ENCODE assay signal across 8 cellular contexts in genomic region chr20:44552950-44553908, GRCh38. TPM values are rescaled to one million over a fixed set of nuclear protein-coding genes. Genes with fewer than 3 reads are reported as not detected.
DNase-seq lines count a peak whose midpoint lies in the region; ATAC-seq and TF ChIP-seq lines count a peak whose summit lies in the region.

No MANE protein-coding gene starts in this region.

- H3K27ac ChIP-seq in naive thymus-derived CD4-positive, alpha-beta T cell (ENCODE audit: low read depth, low read length), result no peak overlapping the region
- no peak overlapping the region for H3K27ac ChIP-seq in Karpas-422 (ENCODE audit: low read length)

- H3K27me3 ChIP-seq in naive thymus-derived CD4-positive, alpha-beta T cell (ENCODE audit: control insufficient read depth in 2 of 2, insufficient read depth in 2 of 2, low read length in 2 of 2), result peaks cover 0 to under 1% of the 10 kb centered on the region in 2 donors
- no peaks in the 10 kb centered on the region for H3K27me3 ChIP-seq in Karpas-422 (ENCODE audit: low read length)

- H3K9me2 ChIP-seq in Karpas-422 (replicated peaks; ENCODE audit: insufficient read depth, low read length), result no peaks in the 10 kb centered on the region

- H3K4me1 Mint-ChIP-seq in naive thymus-derived CD4-positive, alpha-beta T cell, result peaks cover 0 to 20% (median 7%) of the 10 kb centered on the region in 7 donors

- H3K4me3 ChIP-seq in cardiac fibroblast (replicated peaks in 1 of 2; ENCODE audit: low read depth in 2 of 2, low read length in 2 of 2), result no peak overlapping the region
- no peak overlapping the region for H3K4me3 ChIP-seq in naive thymus-derived CD4-positive, alpha-beta T cell (ENCODE audit: low read length)
- no peak overlapping the region for H3K4me3 ChIP-seq in Karpas-422 (ENCODE audit: low read length)

- POLR2A ChIA-PET in naive thymus-derived CD4-positive, alpha-beta T cell (lab: Charles Lee), result no interaction called here

- no peaks in the 10 kb centered on the region for H3K79me2 ChIP-seq in Karpas-422 (ENCODE audit: low read length)

- CTCF ChIA-PET in naive thymus-derived CD4-positive, alpha-beta T cell (lab: Charles Lee), result interaction anchor here (0.6 kb wide), 1 partner anchor 45 kb away, joined by 3 read pairs; no protein-coding TSS in a partner anchor

- no peaks in the 10 kb centered on the region for H3K9me3 Mint-ChIP-seq in naive thymus-derived CD4-positive, alpha-beta T cell

- no peaks in the 10 kb centered on the region for H3K9me3 ChIP-seq in naive thymus-derived CD4-positive, alpha-beta T cell (ENCODE audit: control insufficient read depth in 2 of 3, low read length in 3 of 3)
- H3K9me3 ChIP-seq in Karpas-422 (ENCODE audit: low read length), result no peaks in the 10 kb centered on the region

- H3K27ac Mint-ChIP-seq in naive thymus-derived CD4-positive, alpha-beta T cell, result peak overlapping the region in 5 of 9 donors; percentile 4 to 95 (median 40)

- H4K20me1 ChIP-seq in Karpas-422 (ENCODE audit: insufficient read depth, low read depth, low read length), result no peaks in the 10 kb centered on the region

- TF ChIP-seq CTCF in cardiac fibroblast (IDR thresholded peaks at IDR 0.05; ENCODE audit: low read depth, low read length), result no peak

- H3K4me2 ChIP-seq in Karpas-422 (ENCODE audit: low read depth, low read length, poor library complexity, severe bottlenecking), result no peak overlapping the region

- no peaks in the 10 kb centered on the region for H3K4me1 ChIP-seq in naive thymus-derived CD4-positive, alpha-beta T cell (ENCODE audit: control insufficient read depth in 2 of 2, insufficient read depth in 2 of 2, low read length in 2 of 2)
- no peaks in the 10 kb centered on the region for H3K4me1 ChIP-seq in Karpas-422 (ENCODE audit: low read length)

- no peak for ATAC-seq in naive thymus-derived CD4-positive, alpha-beta T cell
- ATAC-seq in GM18520 (IDR thresholded peaks at IDR 0.05; ENCODE audit: unreplicated experiment), result no peak

- DNase-seq in DMS 273 (lab: John Stamatoyannopoulos, UW; ENCODE audit: unreplicated experiment), result peak; percentile 36
- DNase-seq in NCI-H2029 treated with DMSO at 0.1 percent for 48 hours (lab: John Stamatoyannopoulos, UW), result peak; percentile 75
- DNase-seq in cardiac fibroblast (ENCODE audit: low read depth in 2 of 2), result peak; percentile 76 to 84
- no peak for DNase-seq in naive thymus-derived CD4-positive, alpha-beta T cell
- DNase-seq in NOMO-1 (lab: John Stamatoyannopoulos, UW; ENCODE audit: unreplicated experiment in 2 of 2), result no peak
- DNase-seq in Karpas-422, result no peak
- no peak for DNase-seq in stimulated activated CD4-positive, alpha-beta T cell treated with anti-CD3 and anti-CD28 coated beads, Interleukin-15, amount 100 ng/mL, for 24 hours

- H3K36me3 ChIP-seq in naive thymus-derived CD4-positive, alpha-beta T cell (ENCODE audit: control insufficient read depth in 2 of 3, insufficient read depth in 3 of 3, low read length in 3 of 3), result no peaks in the 10 kb centered on the region
- H3K36me3 ChIP-seq in Karpas-422 (ENCODE audit: insufficient read depth, low read length), result no peaks in the 10 kb centered on the region

- peak overlapping the region in 2 of 10 donors; percentile 7 to 16 for H3K4me3 Mint-ChIP-seq in naive thymus-derived CD4-positive, alpha-beta T cell

- peaks cover 0 to 1% (median 0%) of the 10 kb centered on the region in 5 donors for H3K27me3 Mint-ChIP-seq in naive thymus-derived CD4-positive, alpha-beta T cell

- no peak overlapping the region for H2AFZ ChIP-seq in Karpas-422 (ENCODE audit: low read length)

- no peak overlapping the region for H3K9ac ChIP-seq in Karpas-422 (ENCODE audit: low read length)

- no peaks in the 10 kb centered on the region for H3K36me3 Mint-ChIP-seq in naive thymus-derived CD4-positive, alpha-beta T cell

- intact Hi-C loops in naive thymus-derived CD4-positive, alpha-beta T cell (cut with micrococcal nuclease), result no loop called here

RNA-seq across cellular contexts. Expression of gene PKIG, which starts 29.1 kb away (rescaled TPM):
- 1 to 10 TPM; 1.9 to 6.0 (median 2.9) TPM for total RNA-seq in naive thymus-derived CD4-positive, alpha-beta T cell
- 1 to 10 TPM; 2.9 to 3.6 TPM for polyA plus RNA-seq in naive thymus-derived CD4-positive, alpha-beta T cell
- 261 and 285 TPM in 2 replicates for total RNA-seq in Karpas-422 (2014; rRNA removed; shearing (Covaris generic); ENCODE audit: low replicate concordance)

RNA-seq across cellular contexts. Expression of gene SERINC3, which starts 31.4 kb away (rescaled TPM):
- 10 to 100 TPM; 59.7 to 85.3 (median 78.9) TPM for total RNA-seq in naive thymus-derived CD4-positive, alpha-beta T cell
- 100 to 1,000 TPM; 188 to 199 TPM for polyA plus RNA-seq in naive thymus-derived CD4-positive, alpha-beta T cell
- total RNA-seq in Karpas-422 (2014; rRNA removed; shearing (Covaris generic); ENCODE audit: low replicate concordance), result 63.2 and 84.8 TPM in 2 replicates

Comparison
In these comparisons a context has a peak if more than half of its experiments do, and no peak if none do; other contexts are left out.
1. DNase-seq: peak in DMS 273 (single experiment), NCI-H2029 treated with DMSO at 0.1 percent for 48 hours (single experiment) and cardiac fibroblast (2 of 2); none in naive thymus-derived CD4-positive, alpha-beta T cell (0 of 9), NOMO-1 (0 of 2), Karpas-422 (single experiment) and stimulated activated CD4-positive, alpha-beta T cell treated with anti-CD3 and anti-CD28 coated beads, Interleukin-15, amount 100 ng/mL, for 24 hours (single experiment).
2. RNA of gene PKIG, which starts 29.1 kb away (total RNA-seq): 261 to 285 TPM in Karpas-422; 1.9 to 6.0 TPM in naive thymus-derived CD4-positive, alpha-beta T cell; every median in the first group is over 10 times any median in the second.